ENCODE assay signal across 1 cellular context in the genomic region with DNA sequence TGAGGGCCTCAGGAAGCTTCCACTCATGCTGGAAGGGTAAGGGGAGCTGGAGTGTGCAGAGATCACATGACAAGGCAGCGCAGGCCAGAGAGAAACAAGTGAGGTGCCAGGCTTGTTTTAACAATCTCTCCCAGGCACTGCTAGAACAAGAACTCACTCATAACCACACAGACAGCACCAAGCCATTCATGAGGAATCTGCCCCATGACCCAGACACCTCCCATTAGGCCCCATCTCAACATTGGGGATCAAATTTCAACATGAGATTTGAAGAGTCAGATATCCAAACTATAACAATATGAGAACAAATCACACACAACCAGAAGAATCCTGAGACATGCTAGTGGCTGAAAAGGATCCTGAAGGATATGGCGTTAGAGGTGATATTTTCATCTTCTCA.
TF ChIP-seq lines count a peak whose summit lies in the region.

No MANE protein-coding gene starts in this region.

TF ChIP-seq in IMR-90, 13 proteins besides CTCF, POLR2A, EP300 and RAD21:
- TF ChIP-seq RCOR1 (IDR thresholded peaks at IDR 0.05; ENCODE audit: insufficient replicate concordance, low read length): no peak
- TF ChIP-seq CHD1 (IDR thresholded peaks at IDR 0.05; ENCODE audit: low read depth, low read length): no peak
- TF ChIP-seq, protein P1, sequence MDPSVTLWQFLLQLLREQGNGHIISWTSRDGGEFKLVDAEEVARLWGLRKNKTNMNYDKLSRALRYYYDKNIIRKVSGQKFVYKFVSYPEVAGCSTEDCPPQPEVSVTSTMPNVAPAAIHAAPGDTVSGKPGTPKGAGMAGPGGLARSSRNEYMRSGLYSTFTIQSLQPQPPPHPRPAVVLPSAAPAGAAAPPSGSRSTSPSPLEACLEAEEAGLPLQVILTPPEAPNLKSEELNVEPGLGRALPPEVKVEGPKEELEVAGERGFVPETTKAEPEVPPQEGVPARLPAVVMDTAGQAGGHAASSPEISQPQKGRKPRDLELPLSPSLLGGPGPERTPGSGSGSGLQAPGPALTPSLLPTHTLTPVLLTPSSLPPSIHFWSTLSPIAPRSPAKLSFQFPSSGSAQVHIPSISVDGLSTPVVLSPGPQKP (IDR thresholded peaks at IDR 0.05; ENCODE audit: borderline replicate concordance, low read depth, low read length): no peak
- TF ChIP-seq MAFK (IDR thresholded peaks at IDR 0.05; ENCODE audit: low read depth, low read length): no peak
- TF ChIP-seq, protein P2, sequence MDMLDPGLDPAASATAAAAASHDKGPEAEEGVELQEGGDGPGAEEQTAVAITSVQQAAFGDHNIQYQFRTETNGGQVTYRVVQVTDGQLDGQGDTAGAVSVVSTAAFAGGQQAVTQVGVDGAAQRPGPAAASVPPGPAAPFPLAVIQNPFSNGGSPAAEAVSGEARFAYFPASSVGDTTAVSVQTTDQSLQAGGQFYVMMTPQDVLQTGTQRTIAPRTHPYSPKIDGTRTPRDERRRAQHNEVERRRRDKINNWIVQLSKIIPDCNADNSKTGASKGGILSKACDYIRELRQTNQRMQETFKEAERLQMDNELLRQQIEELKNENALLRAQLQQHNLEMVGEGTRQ (IDR thresholded peaks at IDR 0.05; ENCODE audit: low read depth, low read length): peak; percentile 46
